8 cellular contexts compared by ENCODE assay signal in the genomic region with DNA sequence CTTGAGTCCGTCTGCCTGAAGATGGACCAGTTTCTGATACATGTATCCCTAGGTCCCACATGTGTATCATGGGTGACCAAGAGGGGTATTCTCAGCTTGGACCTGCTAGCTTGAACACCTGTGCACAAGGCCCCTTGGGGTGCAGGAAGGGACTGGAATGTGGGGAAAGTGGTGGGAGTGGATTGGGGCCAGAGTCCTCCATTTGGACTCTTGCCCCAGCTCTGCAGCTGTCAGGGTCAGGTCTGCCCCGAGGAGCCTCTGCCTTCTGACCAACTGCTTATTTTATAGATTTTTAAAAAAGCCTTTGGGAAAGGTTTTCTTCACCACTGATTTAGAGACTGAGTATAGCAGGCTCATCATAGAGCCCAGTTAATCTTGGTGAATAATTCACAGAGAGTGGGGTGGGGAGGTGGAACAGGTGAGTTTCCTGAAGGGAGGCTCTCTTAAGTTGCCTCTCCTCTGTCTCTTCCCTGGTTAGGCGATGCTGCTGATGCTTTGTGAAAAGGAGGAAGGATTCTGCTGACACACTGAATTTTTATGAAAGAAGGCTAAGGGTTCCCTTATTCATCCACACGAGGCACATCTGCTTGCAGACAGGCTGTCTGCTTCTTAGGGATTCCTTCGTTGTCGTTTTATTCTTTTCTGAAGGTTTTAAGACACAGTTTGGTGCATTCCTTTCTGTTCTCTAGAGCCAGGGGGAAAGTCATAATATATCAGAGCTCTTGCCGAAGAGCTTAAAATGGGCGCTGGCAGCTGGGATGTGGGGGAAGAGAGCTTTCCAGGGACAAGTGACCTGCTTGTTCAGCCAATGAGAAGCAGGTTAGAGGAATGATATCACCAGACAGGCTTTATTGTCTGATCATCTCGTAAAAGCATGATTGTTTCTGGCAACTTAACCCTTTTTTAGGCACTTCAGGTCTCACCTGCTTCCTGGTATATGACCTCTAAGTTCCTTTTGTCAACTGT. TPM values are rescaled to one million over a fixed set of nuclear protein-coding genes. Genes with fewer than 3 reads are reported as not detected.
DNase-seq lines count a peak whose midpoint lies in the region; ATAC-seq lines count a peak whose summit lies in the region.

No MANE protein-coding gene starts in this region.

- no peak for ATAC-seq in esophagus mucosa
- no peak for ATAC-seq in GM18873 (IDR thresholded peaks at IDR 0.05; ENCODE audit: low FRiP score, unreplicated experiment)
- no peak for ATAC-seq in HG02884 (IDR thresholded peaks at IDR 0.05; ENCODE audit: unreplicated experiment)

- no peak overlapping the region for H3K18ac ChIP-seq in mesenchymal stem cell (ENCODE audit: low read depth in 1 of 2, low read length in 2 of 2)

- H4K91ac ChIP-seq in mesenchymal stem cell (ENCODE audit: low read length): no peak overlapping the region

- no peak overlapping the region for H2BK120ac ChIP-seq in mesenchymal stem cell (ENCODE audit: low read depth, low read length)

- H3K14ac ChIP-seq in mesenchymal stem cell (ENCODE audit: low read length in 2 of 2): no peak overlapping the region

- H3K23ac ChIP-seq in mesenchymal stem cell (ENCODE audit: low read length in 2 of 2): no peak overlapping the region

- H3K9ac ChIP-seq in mesenchymal stem cell (ENCODE audit: low read length): peak overlapping the region; percentile 74

- H2BK5ac ChIP-seq in mesenchymal stem cell (ENCODE audit: low read depth, low read length, poor library complexity, severe bottlenecking): no peak overlapping the region

- H3K27ac ChIP-seq in mesenchymal stem cell (ENCODE audit: low read length, poor library complexity, severe bottlenecking): no peak overlapping the region

- H3K4me1 ChIP-seq in mesenchymal stem cell (ENCODE audit: control insufficient read depth, insufficient read depth, low read depth, low read length): peaks cover 5% of the 10 kb centered on the region

- H2BK12ac ChIP-seq in mesenchymal stem cell (ENCODE audit: low read length in 2 of 2): no peak overlapping the region

- H2BK15ac ChIP-seq in mesenchymal stem cell (ENCODE audit: low read depth, poor library complexity, severe bottlenecking): no peak overlapping the region

- H3K79me1 ChIP-seq in mesenchymal stem cell (replicated peaks; ENCODE audit: low read length, poor library complexity, severe bottlenecking): peaks cover 21% of the 10 kb centered on the region

- peaks cover 7 to 19% of the 10 kb centered on the region in 2 experiments for H3K36me3 ChIP-seq in mesenchymal stem cell (ENCODE audit: control insufficient read depth in 1 of 2, insufficient read depth in 2 of 2, low read depth in 1 of 2, low read length in 2 of 2)

- no peak overlapping the region for H4K8ac ChIP-seq in mesenchymal stem cell (ENCODE audit: low read length)

- peak overlapping the region; percentile 14 for H2AK5ac ChIP-seq in mesenchymal stem cell (ENCODE audit: low read length, severe bottlenecking)

- H2AFZ ChIP-seq in mesenchymal stem cell (ENCODE audit: low read depth, low read length): no peak overlapping the region

- no peak overlapping the region for H3K4ac ChIP-seq in mesenchymal stem cell (ENCODE audit: low read depth in 1 of 2, low read length in 2 of 2)

- no peak overlapping the region for H3K4me2 ChIP-seq in mesenchymal stem cell (ENCODE audit: low read length, poor library complexity, severe bottlenecking)

- no peaks in the 10 kb centered on the region for H3K27me3 ChIP-seq in mesenchymal stem cell (ENCODE audit: control insufficient read depth in 1 of 2, insufficient read depth in 1 of 2, low read length in 2 of 2)

- peak overlapping the region in 1 of 2 experiments; percentile 52 for H3K4me3 ChIP-seq in mesenchymal stem cell (ENCODE audit: insufficient read depth in 1 of 2, low read depth in 1 of 2, low read length in 2 of 2)

- no peaks in the 10 kb centered on the region for H3K9me3 ChIP-seq in mesenchymal stem cell (ENCODE audit: control insufficient read depth, low read length)

- WGBS in mesenchymal stem cell: 73% methylated on average over 7 of the region's 9 CpGs

- DNase-seq in Ammon's horn (ENCODE audit: low spot score) (peak; percentile 69), NCI-H146 (lab: John Stamatoyannopoulos, UW) (peak; percentile 73), astrocyte of the hippocampus (ENCODE audit: low read depth, low spot score) (peak; percentile 25), mesenchymal stem cell (no peak), GM19240 (ENCODE audit: insufficient read length, low spot score) (no peak)

RNA-seq across cellular contexts. Expression of a gene that starts 19.9 kb away (rescaled TPM):
- polyA plus RNA-seq in mesenchymal stem cell (2013, experiment 1 of 2): 21.4 TPM
- 23.4 TPM for polyA plus RNA-seq in mesenchymal stem cell (2013, experiment 2 of 2)
- 22.7 TPM for total RNA-seq in esophagus mucosa

Comparison
In these comparisons a context has a peak if more than half of its experiments do, and no peak if none do; other contexts are left out.
1. DNase-seq: peak in Ammon's horn (single experiment), NCI-H146 (single experiment) and astrocyte of the hippocampus (single experiment); none in mesenchymal stem cell (single experiment) and GM19240 (single experiment).